Comparison of ENCODE assay signal across 8 cellular contexts in the genomic region with DNA sequence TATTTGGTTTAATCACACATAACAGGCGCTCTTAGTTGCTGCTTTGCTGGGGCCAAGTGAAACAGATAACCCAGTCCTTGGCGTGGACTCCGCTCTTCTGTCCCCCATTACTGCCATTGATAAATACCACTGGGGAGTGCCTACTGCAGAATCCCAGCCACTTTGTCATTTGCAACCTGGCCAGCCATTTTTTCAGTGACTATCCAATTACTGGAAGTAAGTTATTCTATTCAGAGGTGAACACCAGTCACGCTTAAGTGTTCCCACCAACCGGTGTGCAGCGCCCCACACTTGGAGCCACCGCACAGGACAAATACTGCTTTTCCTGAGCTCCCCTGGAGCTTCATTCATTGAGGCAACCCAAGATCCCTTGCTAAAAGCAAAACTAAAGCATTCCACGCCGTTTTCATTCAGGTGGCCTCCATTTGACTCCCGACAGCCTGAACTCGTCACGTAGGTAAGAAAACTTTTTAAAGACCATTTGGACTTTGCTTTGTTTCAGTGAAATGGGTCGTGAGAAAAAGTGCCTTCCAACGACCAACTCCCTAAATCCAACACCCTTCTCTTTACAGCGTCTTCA. TPM values are rescaled to one million over a fixed set of nuclear protein-coding genes. Genes with fewer than 3 reads are reported as not detected.
DNase-seq lines count a peak whose midpoint lies in the region; ATAC-seq and TF ChIP-seq lines count a peak whose summit lies in the region.

No MANE protein-coding gene starts in this region.

- peak overlapping the region; percentile 98 for H3K9ac ChIP-seq in KMS-11
- peak overlapping the region; percentile 2 to 78 for H3K9ac ChIP-seq in mucosa of rectum (ENCODE audit: low read depth in 1 of 2, low read length in 2 of 2)

- peaks cover 66% of the 10 kb centered on the region for H3K79me2 ChIP-seq in KMS-11 (ENCODE audit: insufficient read depth, low read depth)

- DNase-seq in AG09309 (ENCODE audit: low read depth): no peak
- no peak for DNase-seq in breast epithelium (ENCODE audit: low spot score in 2 of 2)
- DNase-seq in NCI-H2171 (lab: John Stamatoyannopoulos, UW): no peak

- H3K36me3 ChIP-seq in KMS-11 (ENCODE audit: insufficient read depth) (no peaks in the 10 kb centered on the region), breast epithelium (no peaks in the 10 kb centered on the region), mucosa of rectum (ENCODE audit: control insufficient read depth in 2 of 2, insufficient read depth in 2 of 2, low read length in 2 of 2) (no peaks in the 10 kb centered on the region)

- peak overlapping the region; percentile 71 for H3K4me3 ChIP-seq in AG09309 (ENCODE audit: control insufficient read depth, low read depth, low read length)
- H3K4me3 ChIP-seq in KMS-11 (IDR thresholded peaks at IDR 0.05; ENCODE audit: insufficient read depth, low read depth, low read length): peak overlapping the region; percentile 60
- peak overlapping the region; percentile 79 to 94 (median 81) for H3K4me3 ChIP-seq in breast epithelium
- peak overlapping the region; percentile 71 to 78 for H3K4me3 ChIP-seq in mucosa of rectum (ENCODE audit: low read length in 2 of 2)

- intact Hi-C loops in breast epithelium (cut with DNase I; ENCODE audit: low total_unique reads): no loop called here

- H2AFZ ChIP-seq in KMS-11 (ENCODE audit: low read depth): no peak overlapping the region

- TF ChIP-seq CTCF in AG09309 (IDR thresholded peaks at IDR 0.05; ENCODE audit: control insufficient read depth, insufficient read depth, low read depth, low read length, missing control alignments) (no peak), KMS-11 (conservative IDR thresholded peaks at IDR 0.05; ENCODE audit: low read depth, low read length) (no peak), breast epithelium (IDR thresholded peaks at IDR 0.05) (no peak)

- peaks cover 53% of the 10 kb centered on the region for H4K20me1 ChIP-seq in KMS-11 (ENCODE audit: insufficient read depth)

- H3K27me3 ChIP-seq in KMS-11 (ENCODE audit: insufficient read depth, low read depth): no peaks in the 10 kb centered on the region
- no peaks in the 10 kb centered on the region for H3K27me3 ChIP-seq in breast epithelium
- no peaks in the 10 kb centered on the region for H3K27me3 ChIP-seq in mucosa of rectum (ENCODE audit: control insufficient read depth in 2 of 2, insufficient read depth in 2 of 2, low read length in 2 of 2)

- peak overlapping the region; percentile 98 for H3K4me2 ChIP-seq in KMS-11

- H3K9me3 ChIP-seq in breast epithelium (no peaks in the 10 kb centered on the region), mucosa of rectum (ENCODE audit: control insufficient read depth in 2 of 2, low read length in 2 of 2) (no peaks in the 10 kb centered on the region)

- H3K27ac ChIP-seq in KMS-11 (peak overlapping the region; percentile 97), breast epithelium (no peak overlapping the region), mucosa of rectum (ENCODE audit: low read depth in 2 of 2, low read length in 2 of 2) (peak overlapping the region; percentile 68 to 81)

- ATAC-seq in GM18870 (IDR thresholded peaks at IDR 0.05; ENCODE audit: unreplicated experiment) (no peak), GM21737 (IDR thresholded peaks at IDR 0.05; ENCODE audit: unreplicated experiment) (no peak), HG02938 (IDR thresholded peaks at IDR 0.05; ENCODE audit: unreplicated experiment) (no peak)

- H3K4me1 ChIP-seq in KMS-11 (ENCODE audit: low read depth, poor library complexity, severe bottlenecking) (peaks cover 58% of the 10 kb centered on the region), breast epithelium (peaks cover 0 to 37% of the 10 kb centered on the region in 2 donors), mucosa of rectum (ENCODE audit: control insufficient read depth in 2 of 2, insufficient read depth in 2 of 2, low read length in 2 of 2) (peaks cover 52 to 54% of the 10 kb centered on the region in 2 donors)

- no peak for TF ChIP-seq POLR2A in breast epithelium (IDR thresholded peaks at IDR 0.05)

RNA-seq across cellular contexts. Expression of a gene that starts 1.8 kb away (rescaled TPM):
- 100 to 1,000 TPM in 2 of 3 donors, 10 to 100 TPM in 1; 87.9 to 156 (median 118) TPM for total RNA-seq in breast epithelium

Comparison
In these comparisons a context has a peak if more than half of its experiments do, and no peak if none do; other contexts are left out.
1. H3K27ac ChIP-seq: peak in KMS-11 (single experiment) and mucosa of rectum (2 of 2); none in breast epithelium (0 of 2).
2. Peak in every context shown above with its lines, with median percentiles within 50 percentile points of each other: H3K4me3 ChIP-seq.